1 cellular context compared by ENCODE assay signal in the genomic region with DNA sequence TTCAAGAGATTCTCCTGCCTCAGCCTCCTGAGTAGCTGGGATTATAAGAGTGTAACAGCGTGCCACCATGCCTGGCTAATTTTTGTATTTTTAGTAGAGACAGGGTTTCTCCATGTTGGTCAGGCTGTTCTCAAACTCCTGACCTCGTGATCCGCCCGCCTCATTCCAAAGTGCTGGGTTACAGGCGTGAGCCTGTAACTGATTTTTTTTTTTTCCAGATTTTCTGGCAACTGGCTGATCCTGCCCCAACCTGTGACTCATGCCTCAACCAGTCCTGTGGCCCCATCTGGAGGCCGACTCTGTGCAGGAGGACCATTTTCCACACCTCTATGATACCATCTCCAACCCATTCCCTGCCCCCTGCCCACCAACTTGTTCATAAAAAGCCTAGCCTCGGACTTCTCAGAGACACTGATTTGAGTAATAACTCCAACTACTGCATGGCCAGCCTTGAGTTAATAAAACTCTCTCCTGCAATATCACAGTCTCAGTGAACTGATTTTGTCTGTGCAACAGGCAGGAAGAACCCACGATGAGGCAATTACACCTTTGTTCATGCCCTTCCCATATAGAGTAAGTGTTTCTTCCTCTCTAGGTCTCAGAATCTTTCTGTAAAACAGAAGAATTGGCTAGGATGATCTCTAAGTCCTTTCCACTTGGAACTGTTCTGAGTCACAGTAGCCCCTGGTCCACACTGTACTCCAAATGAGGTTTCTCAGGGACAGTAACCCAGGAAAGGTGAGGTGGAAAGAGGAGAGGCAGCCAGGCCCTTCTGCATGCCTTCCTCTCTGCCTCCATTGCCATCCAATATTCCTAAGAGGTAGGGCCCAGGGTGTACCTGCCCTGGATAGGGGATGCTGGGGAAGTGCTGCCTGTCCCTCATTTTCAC.
TF ChIP-seq lines count a peak whose summit lies in the region.

No MANE protein-coding gene starts in this region.

TF ChIP-seq in HepG2, 621 proteins besides CTCF, POLR2A, EP300 and RAD21 (continued from another document and continues in another):
- TF ChIP-seq ARID4A (CRISPR knock-in tag; IDR thresholded peaks at IDR 0.05; ENCODE audit: borderline replicate concordance) (peak; percentile 27; the same call in 1 of the 2 replicates), ZNF740 (CRISPR knock-in tag; IDR thresholded peaks at IDR 0.05) (no peak), ETV6 (CRISPR knock-in tag; conservative IDR thresholded peaks at IDR 0.05) (no peak), ZNF234 (CRISPR knock-in tag; conservative IDR thresholded peaks at IDR 0.05) (no peak), ZSCAN31 (CRISPR knock-in tag; IDR thresholded peaks at IDR 0.05; ENCODE audit: low read depth) (no peak), ZNF333 (CRISPR knock-in tag; IDR thresholded peaks at IDR 0.05; ENCODE audit: borderline replicate concordance) (0 out of 2 replicates have a peak, but pooled peaks have one; percentile 52), HIVEP1 (CRISPR knock-in tag; IDR thresholded peaks at IDR 0.05) (no peak), ZNF224 (CRISPR knock-in tag; IDR thresholded peaks at IDR 0.05) (no peak), SNAPC2 (CRISPR knock-in tag; IDR thresholded peaks at IDR 0.05) (no peak), SCMH1 (CRISPR knock-in tag; IDR thresholded peaks at IDR 0.05; ENCODE audit: borderline replicate concordance) (no peak), ZNF33A (CRISPR knock-in tag; IDR thresholded peaks at IDR 0.05; ENCODE audit: borderline replicate concordance) (no peak), ZNF20 (CRISPR knock-in tag; IDR thresholded peaks at IDR 0.05) (no peak), NCOA1 (CRISPR knock-in tag; IDR thresholded peaks at IDR 0.05) (no peak), HMGXB3 (CRISPR knock-in tag; IDR thresholded peaks at IDR 0.05; ENCODE audit: borderline replicate concordance) (no peak; the same call in 1 of the 2 replicates), ZNF513 (CRISPR knock-in tag; conservative IDR thresholded peaks at IDR 0.05) (no peak), ZNF558 (CRISPR knock-in tag; IDR thresholded peaks at IDR 0.05; ENCODE audit: borderline replicate concordance) (no peak), MZF1 (CRISPR knock-in tag; IDR thresholded peaks at IDR 0.05; ENCODE audit: borderline replicate concordance) (no peak), POLR2G (IDR thresholded peaks at IDR 0.05; ENCODE audit: low read depth, low read length) (no peak), TRAFD1 (CRISPR knock-in tag; IDR thresholded peaks at IDR 0.05; ENCODE audit: borderline replicate concordance) (no peak), GABPA (IDR thresholded peaks at IDR 0.05; ENCODE audit: low read depth, low read length) (no peak), GABPA (CRISPR knock-in tag; IDR thresholded peaks at IDR 0.05; ENCODE audit: low read depth) (no peak), PITX1 (CRISPR knock-in tag; IDR thresholded peaks at IDR 0.05) (no peak), ZFP41 (CRISPR knock-in tag; IDR thresholded peaks at IDR 0.05; ENCODE audit: borderline replicate concordance) (no peak)
- TF ChIP-seq, protein P1, sequence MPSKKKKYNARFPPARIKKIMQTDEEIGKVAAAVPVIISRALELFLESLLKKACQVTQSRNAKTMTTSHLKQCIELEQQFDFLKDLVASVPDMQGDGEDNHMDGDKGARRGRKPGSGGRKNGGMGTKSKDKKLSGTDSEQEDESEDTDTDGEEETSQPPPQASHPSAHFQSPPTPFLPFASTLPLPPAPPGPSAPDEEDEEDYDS (CRISPR knock-in tag; IDR thresholded peaks at IDR 0.05) = 0 out of 2 replicates have a peak, but pooled peaks have one; percentile 18
- TF ChIP-seq, protein P2, sequence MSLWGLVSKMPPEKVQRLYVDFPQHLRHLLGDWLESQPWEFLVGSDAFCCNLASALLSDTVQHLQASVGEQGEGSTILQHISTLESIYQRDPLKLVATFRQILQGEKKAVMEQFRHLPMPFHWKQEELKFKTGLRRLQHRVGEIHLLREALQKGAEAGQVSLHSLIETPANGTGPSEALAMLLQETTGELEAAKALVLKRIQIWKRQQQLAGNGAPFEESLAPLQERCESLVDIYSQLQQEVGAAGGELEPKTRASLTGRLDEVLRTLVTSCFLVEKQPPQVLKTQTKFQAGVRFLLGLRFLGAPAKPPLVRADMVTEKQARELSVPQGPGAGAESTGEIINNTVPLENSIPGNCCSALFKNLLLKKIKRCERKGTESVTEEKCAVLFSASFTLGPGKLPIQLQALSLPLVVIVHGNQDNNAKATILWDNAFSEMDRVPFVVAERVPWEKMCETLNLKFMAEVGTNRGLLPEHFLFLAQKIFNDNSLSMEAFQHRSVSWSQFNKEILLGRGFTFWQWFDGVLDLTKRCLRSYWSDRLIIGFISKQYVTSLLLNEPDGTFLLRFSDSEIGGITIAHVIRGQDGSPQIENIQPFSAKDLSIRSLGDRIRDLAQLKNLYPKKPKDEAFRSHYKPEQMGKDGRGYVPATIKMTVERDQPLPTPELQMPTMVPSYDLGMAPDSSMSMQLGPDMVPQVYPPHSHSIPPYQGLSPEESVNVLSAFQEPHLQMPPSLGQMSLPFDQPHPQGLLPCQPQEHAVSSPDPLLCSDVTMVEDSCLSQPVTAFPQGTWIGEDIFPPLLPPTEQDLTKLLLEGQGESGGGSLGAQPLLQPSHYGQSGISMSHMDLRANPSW (CRISPR knock-in tag; IDR thresholded peaks at IDR 0.05; ENCODE audit: borderline replicate concordance) = no peak
- TF ChIP-seq, protein P3, sequence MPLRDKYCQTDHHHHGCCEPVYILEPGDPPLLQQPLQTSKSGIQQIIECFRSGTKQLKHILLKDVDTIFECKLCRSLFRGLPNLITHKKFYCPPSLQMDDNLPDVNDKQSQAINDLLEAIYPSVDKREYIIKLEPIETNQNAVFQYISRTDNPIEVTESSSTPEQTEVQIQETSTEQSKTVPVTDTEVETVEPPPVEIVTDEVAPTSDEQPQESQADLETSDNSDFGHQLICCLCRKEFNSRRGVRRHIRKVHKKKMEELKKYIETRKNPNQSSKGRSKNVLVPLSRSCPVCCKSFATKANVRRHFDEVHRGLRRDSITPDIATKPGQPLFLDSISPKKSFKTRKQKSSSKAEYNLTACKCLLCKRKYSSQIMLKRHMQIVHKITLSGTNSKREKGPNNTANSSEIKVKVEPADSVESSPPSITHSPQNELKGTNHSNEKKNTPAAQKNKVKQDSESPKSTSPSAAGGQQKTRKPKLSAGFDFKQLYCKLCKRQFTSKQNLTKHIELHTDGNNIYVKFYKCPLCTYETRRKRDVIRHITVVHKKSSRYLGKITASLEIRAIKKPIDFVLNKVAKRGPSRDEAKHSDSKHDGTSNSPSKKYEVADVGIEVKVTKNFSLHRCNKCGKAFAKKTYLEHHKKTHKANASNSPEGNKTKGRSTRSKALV (CRISPR knock-in tag; IDR thresholded peaks at IDR 0.05) = no peak
- TF ChIP-seq, protein P4, sequence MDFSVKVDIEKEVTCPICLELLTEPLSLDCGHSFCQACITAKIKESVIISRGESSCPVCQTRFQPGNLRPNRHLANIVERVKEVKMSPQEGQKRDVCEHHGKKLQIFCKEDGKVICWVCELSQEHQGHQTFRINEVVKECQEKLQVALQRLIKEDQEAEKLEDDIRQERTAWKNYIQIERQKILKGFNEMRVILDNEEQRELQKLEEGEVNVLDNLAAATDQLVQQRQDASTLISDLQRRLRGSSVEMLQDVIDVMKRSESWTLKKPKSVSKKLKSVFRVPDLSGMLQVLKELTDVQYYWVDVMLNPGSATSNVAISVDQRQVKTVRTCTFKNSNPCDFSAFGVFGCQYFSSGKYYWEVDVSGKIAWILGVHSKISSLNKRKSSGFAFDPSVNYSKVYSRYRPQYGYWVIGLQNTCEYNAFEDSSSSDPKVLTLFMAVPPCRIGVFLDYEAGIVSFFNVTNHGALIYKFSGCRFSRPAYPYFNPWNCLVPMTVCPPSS (IDR thresholded peaks at IDR 0.05) = no peak
